13 cellular contexts compared by ENCODE assay signal in genomic region chr2:88606371-88607030, GRCh38. TPM values are rescaled to one million over a fixed set of nuclear protein-coding genes. Genes with fewer than 3 reads are reported as not detected.
DNase-seq lines count a peak whose midpoint lies in the region; ATAC-seq and TF ChIP-seq lines count a peak whose summit lies in the region.
"Had no signal": no experiment of that assay in that cellular context is flagged by ENCODE, and none has a peak within 500 bp of the region (broad histone marks: within the 10 kb centered on the region; RNA-seq: fewer than 3 reads in every experiment).

No MANE protein-coding gene starts in this region.

- TF ChIP-seq CTCF in GM13976 (IDR thresholded peaks at IDR 0.05; ENCODE audit: borderline replicate concordance, control extremely low read depth, extremely low read depth, insufficient read depth, missing control alignments) (no peak), Calu3 (IDR thresholded peaks at IDR 0.05; ENCODE audit: unreplicated experiment) (no peak)

- no peak overlapping the region for H3K9ac ChIP-seq in Karpas-422 (ENCODE audit: low read length)

- peak; percentile 41 for DNase-seq in GM13976 (ENCODE audit: low spot score)
- DNase-seq in Karpas-422, result peak; percentile 60
- no peak for DNase-seq in COLO829 (ENCODE audit: low spot score)
- no peak for DNase-seq in DMS153 treated with DMSO at 0.1 percent for 48 hours (lab: John Stamatoyannopoulos, UW; ENCODE audit: unreplicated experiment)
- no peak for DNase-seq in Calu3
- no peak for DNase-seq in HPDE6-E6E7 (ENCODE audit: extremely low spot score)
- DNase-seq: activated CD4-positive, CD25-positive, alpha-beta regulatory T cell; activated naive CD8-positive, alpha-beta T cell treated with anti-CD3 and anti-CD28 coated beads for 36 hours; dorsolateral prefrontal cortex; MG63 had no signal

- H4K20me1 ChIP-seq in Karpas-422 (ENCODE audit: insufficient read depth, low read depth, low read length), result no peaks in the 10 kb centered on the region; the same call in 1 of the 2 replicates

- H3K27ac Mint-ChIP-seq in Calu3 (ENCODE audit: unreplicated experiment), result no peak overlapping the region
- H3K27ac Mint-ChIP-seq: activated naive CD8-positive, alpha-beta T cell treated with anti-CD3 and anti-CD28 coated beads for 36 hours had no signal

- H3K4me1 Mint-ChIP-seq in Calu3 (ENCODE audit: low read depth, unreplicated experiment), result peaks cover 16% of the 10 kb centered on the region

- H3K4me2 ChIP-seq in Karpas-422 (ENCODE audit: low read depth, low read length, poor library complexity, severe bottlenecking), result peak overlapping the region; percentile 67

- H3K4me3 Mint-ChIP-seq in Calu3 (ENCODE audit: low read depth, unreplicated experiment), result no peak overlapping the region
- H3K4me3 Mint-ChIP-seq: activated naive CD8-positive, alpha-beta T cell treated with anti-CD3 and anti-CD28 coated beads for 36 hours had no signal

- peak overlapping the region; percentile 72 for H3K27ac ChIP-seq in Karpas-422 (ENCODE audit: low read length)
- H3K27ac ChIP-seq: thoracic aorta had no signal

- CTCF ChIA-PET in Calu3 (lab: Charles Lee), result no interaction called here

- intact Hi-C loops in Calu3 (cut with micrococcal nuclease; ENCODE audit: unreplicated experiment), result no loop called here

- no peaks in the 10 kb centered on the region for H3K9me2 ChIP-seq in Karpas-422 (replicated peaks; ENCODE audit: insufficient read depth, low read length)

- H3K27me3 ChIP-seq in Karpas-422 (ENCODE audit: low read length), result no peaks in the 10 kb centered on the region
- H3K27me3 ChIP-seq: dorsolateral prefrontal cortex, MG63 had no signal

- in situ Hi-C loops in GM13976 (cut with MboI; ENCODE audit: low sequenced_read_pairs, unreplicated experiment), result no loop called here

- no peaks in the 10 kb centered on the region for H3K9me3 ChIP-seq in Karpas-422 (ENCODE audit: low read length)
- H3K9me3 ChIP-seq: MG63, thoracic aorta had no signal

- no TSS peak for BruUV-seq in Calu3 (replicated peaks; lab: Mats Ljungman, UMichigan)

- peak overlapping the region; percentile 39 for H3K4me3 ChIP-seq in Karpas-422 (ENCODE audit: low read length)
- H3K4me3 ChIP-seq: dorsolateral prefrontal cortex, MG63, thoracic aorta had no signal

- H3K79me2 ChIP-seq in Karpas-422 (ENCODE audit: low read length), result peaks cover 60% of the 10 kb centered on the region

- peaks cover 81% of the 10 kb centered on the region for H3K4me1 ChIP-seq in Karpas-422 (ENCODE audit: low read length)

- H3K36me3 Mint-ChIP-seq in Calu3 (ENCODE audit: insufficient read depth, unreplicated experiment), result no peaks in the 10 kb centered on the region

- H3K9me3 Mint-ChIP-seq in Calu3 (ENCODE audit: low read depth, unreplicated experiment), result no peaks in the 10 kb centered on the region
- H3K9me3 Mint-ChIP-seq: activated naive CD8-positive, alpha-beta T cell treated with anti-CD3 and anti-CD28 coated beads for 36 hours had no signal

- H3K36me3 ChIP-seq in Karpas-422 (ENCODE audit: insufficient read depth, low read length), result no peaks in the 10 kb centered on the region
- H3K36me3 ChIP-seq: MG63, thoracic aorta had no signal

- no peak overlapping the region for H2AFZ ChIP-seq in Karpas-422 (ENCODE audit: low read length)

- no peaks in the 10 kb centered on the region for H3K27me3 Mint-ChIP-seq in Calu3 (ENCODE audit: unreplicated experiment)
- H3K27me3 Mint-ChIP-seq: activated naive CD8-positive, alpha-beta T cell treated with anti-CD3 and anti-CD28 coated beads for 36 hours had no signal

- ATAC-seq in GM19452 (IDR thresholded peaks at IDR 0.05; ENCODE audit: unreplicated experiment) (peak; percentile 83), HG02938 (IDR thresholded peaks at IDR 0.05; ENCODE audit: unreplicated experiment) (peak; percentile 79)

RNA-seq across cellular contexts. Expression of gene EIF2AK3, which starts 20.8 kb away (rescaled TPM):
- total RNA-seq in Karpas-422 (2014; rRNA removed; shearing (Covaris generic); ENCODE audit: low replicate concordance), result 10.7 and 18.4 TPM in 2 replicates
- total RNA-seq in Calu3 (2022), result 16.1 and 17.4 TPM in 2 replicates

Comparison
In these comparisons a context has a peak if more than half of its experiments do, and no peak if none do; other contexts are left out.
1. DNase-seq: peak in GM13976 (single experiment) and Karpas-422 (single experiment); none in COLO829 (single experiment), DMS153 treated with DMSO at 0.1 percent for 48 hours (single experiment), Calu3 (single experiment) and HPDE6-E6E7 (single experiment).